Comparison of ENCODE assay signal across 21 cellular contexts in genomic region chr17:12342161-12342560, GRCh38.
"Had no signal": no experiment of that assay in that cellular context is flagged by ENCODE, and none has a peak within 500 bp of the region (broad histone marks: within the 10 kb centered on the region; RNA-seq: fewer than 3 reads in every experiment).

No MANE protein-coding gene starts in this region.

- H3K36me3 Mint-ChIP-seq: memory B cell; mesothelial cell of epicardium; naive B cell; stimulated activated naive B cell treated with anti-CD40 and anti-IgM and Interleukin-4, amounts not matched to agents 10 μg/mL and 1 μg/mL and 100 μg/mL, for 72 hours had no signal

- H3K4me1 Mint-ChIP-seq: endodermal cell; naive B cell; stimulated activated naive B cell treated with anti-CD40 and anti-IgM and Interleukin-4, amounts not matched to agents 10 μg/mL and 1 μg/mL and 100 μg/mL, for 72 hours; stimulated activated naive CD8-positive, alpha-beta T cell treated with anti-CD3 and anti-CD28 coated beads, Interleukin-15, amount 100 ng/mL, for 72 hours had no signal

- H3K27me3 ChIP-seq: foreskin keratinocyte, spleen, testis, tibial nerve had no signal

- H3K27me3 Mint-ChIP-seq: stimulated activated naive B cell treated with anti-CD40 and anti-IgM and Interleukin-4, amounts not matched to agents 10 μg/mL and 1 μg/mL and 100 μg/mL, for 72 hours had no signal

- H3K4me1 ChIP-seq: foreskin keratinocyte, left ventricle myocardium inferior, lower lobe of right lung, psoas muscle, right lobe of liver, spleen, testis, tibial nerve had no signal

- H3K27ac ChIP-seq: coronary artery, foreskin keratinocyte, left ventricle myocardium inferior, lower lobe of right lung, psoas muscle, right lobe of liver, spleen, testis, tibial nerve had no signal

- ATAC-seq: foreskin keratinocyte; left cardiac atrium; psoas muscle; right lobe of liver; stimulated activated naive CD8-positive, alpha-beta T cell treated with anti-CD3 and anti-CD28 coated beads, Interleukin-15, amount 100 ng/mL, for 72 hours had no signal

- H3K9me3 ChIP-seq: left ventricle myocardium inferior, lower lobe of right lung, psoas muscle, right lobe of liver, testis, tibial nerve had no signal

- DNase-seq: effector CD4-positive, alpha-beta T cell; erythroblast; foreskin keratinocyte; left cardiac atrium; left ventricle myocardium inferior; lower lobe of right lung; naive B cell; psoas muscle; retina; right lobe of liver; spleen; stimulated activated CD4-positive, alpha-beta T cell treated with anti-CD3 and anti-CD28 coated beads, Interleukin-4, amount 100 ng/mL, for 24 hours; stimulated activated naive B cell treated with anti-CD40 and anti-IgM and Interleukin-4, amounts not matched to agents 10 μg/mL and 1 μg/mL and 100 μg/mL, for 72 hours; stimulated activated naive CD8-positive, alpha-beta T cell treated with anti-CD3 and anti-CD28 coated beads, Interleukin-15, amount 100 ng/mL, for 72 hours; testis had no signal

- H3K27ac Mint-ChIP-seq: endodermal cell; memory B cell; naive B cell; nephron; stimulated activated naive B cell treated with anti-CD40 and anti-IgM and Interleukin-4, amounts not matched to agents 10 μg/mL and 1 μg/mL and 100 μg/mL, for 72 hours had no signal

- H3K36me3 ChIP-seq: left ventricle myocardium inferior, lower lobe of right lung, right lobe of liver, spleen, tibial nerve had no signal

- H3K4me3 Mint-ChIP-seq: endodermal cell; memory B cell; mesothelial cell of epicardium; nephron; stimulated activated naive B cell treated with anti-CD40 and anti-IgM and Interleukin-4, amounts not matched to agents 10 μg/mL and 1 μg/mL and 100 μg/mL, for 72 hours; stimulated activated naive CD8-positive, alpha-beta T cell treated with anti-CD3 and anti-CD28 coated beads, Interleukin-15, amount 100 ng/mL, for 72 hours had no signal

- H3K4me3 ChIP-seq: coronary artery, left ventricle myocardium inferior, lower lobe of right lung, psoas muscle, right lobe of liver, spleen, testis, tibial nerve had no signal

- H3K9me3 Mint-ChIP-seq: endodermal cell, memory B cell, mesothelial cell of epicardium had no signal
